ENCODE assay signal across 1 cellular context in the genomic region with DNA sequence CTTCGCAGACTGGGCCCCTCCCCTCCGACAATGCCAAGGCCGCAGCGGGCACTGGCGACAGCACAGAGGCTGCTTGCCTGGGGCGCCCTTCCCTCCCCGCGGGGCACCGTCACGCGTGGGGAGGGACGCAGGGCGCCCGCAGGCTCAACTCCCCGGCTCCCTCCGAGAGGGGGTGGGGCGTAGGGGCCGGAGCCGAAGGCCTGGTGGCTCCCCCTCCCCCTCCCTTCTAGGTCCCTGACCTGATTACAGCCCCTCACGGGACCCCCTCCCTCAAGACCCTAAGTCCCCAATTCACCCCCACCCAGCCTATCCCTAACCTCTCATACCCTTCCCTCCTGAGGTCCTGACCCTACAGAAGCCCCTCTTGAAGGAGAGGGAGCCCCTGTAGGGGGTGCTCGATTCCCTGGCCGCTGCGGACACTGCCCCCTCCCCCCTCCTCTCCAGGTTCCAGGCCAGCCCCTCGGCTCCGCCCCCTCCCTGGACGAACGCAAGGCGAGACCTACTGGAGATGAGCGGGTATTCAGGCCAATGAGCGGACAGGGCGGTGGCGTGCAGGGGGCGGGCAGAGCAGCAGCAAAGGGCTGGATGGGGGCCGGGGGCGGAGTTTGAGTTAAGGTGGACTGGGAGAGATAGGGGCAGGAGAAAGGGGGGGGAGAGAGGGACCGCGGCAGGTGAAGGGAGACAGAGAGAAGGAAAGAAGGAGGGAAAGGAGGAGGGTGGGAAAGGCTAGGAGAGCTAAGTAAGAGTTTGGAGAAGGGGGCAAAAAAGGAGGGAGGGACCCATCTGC.
TF ChIP-seq lines count a peak whose summit lies in the region.

No MANE protein-coding gene starts in this region.

TF ChIP-seq in HepG2, 621 proteins besides CTCF, POLR2A, EP300 and RAD21 (continued from another document and continues in another):
- TF ChIP-seq ZNF276 (CRISPR knock-in tag; IDR thresholded peaks at IDR 0.05; ENCODE audit: low read depth) (peak; percentile 100), RBFOX2 (IDR thresholded peaks at IDR 0.05; ENCODE audit: low read depth, low read length) (peak; percentile 77; the same call in 1 of the 2 replicates), TBX2 (CRISPR knock-in tag; IDR thresholded peaks at IDR 0.05; ENCODE audit: borderline replicate concordance) (no peak), CREM (IDR thresholded peaks at IDR 0.05) (peak; percentile 52; the same call in 1 of the 2 replicates), CREM (CRISPR knock-in tag; IDR thresholded peaks at IDR 0.05) (no peak), TRIM24 (CRISPR knock-in tag; IDR thresholded peaks at IDR 0.05) (no peak), DRAP1 (CRISPR knock-in tag; IDR thresholded peaks at IDR 0.05) (peak; percentile 86), ZNF496 (CRISPR knock-in tag; IDR thresholded peaks at IDR 0.05; ENCODE audit: insufficient replicate concordance) (no peak), ETV5 (CRISPR knock-in tag; IDR thresholded peaks at IDR 0.05; ENCODE audit: borderline replicate concordance) (no peak; the same call in 1 of the 2 replicates), RCOR2 (CRISPR knock-in tag; IDR thresholded peaks at IDR 0.05) (no peak), ZBTB8A (CRISPR knock-in tag; IDR thresholded peaks at IDR 0.05; ENCODE audit: borderline replicate concordance, low read depth) (no peak), ZBTB26 (CRISPR knock-in tag; IDR thresholded peaks at IDR 0.05; ENCODE audit: borderline replicate concordance) (0 out of 2 replicates have a peak, but pooled peaks have one; percentile 1), ZNF781 (CRISPR knock-in tag; IDR thresholded peaks at IDR 0.05; ENCODE audit: borderline replicate concordance, not compliant biosample characterization) (no peak), HNF1A (IDR thresholded peaks at IDR 0.05; ENCODE audit: low read depth) (peak; percentile 19; the same call in 1 of the 2 replicates), HNF1A (CRISPR knock-in tag; IDR thresholded peaks at IDR 0.05; ENCODE audit: borderline replicate concordance) (no peak), SMAD9 (CRISPR knock-in tag; IDR thresholded peaks at IDR 0.05) (no peak), AHR (CRISPR knock-in tag; IDR thresholded peaks at IDR 0.05) (no peak), ZNF318 (CRISPR knock-in tag; IDR thresholded peaks at IDR 0.05) (no peak), NBN (conservative IDR thresholded peaks at IDR 0.05) (no peak), POLR2G (IDR thresholded peaks at IDR 0.05; ENCODE audit: low read depth, low read length) (peak; percentile 5; the same call in 1 of the 2 replicates), SOX6 (IDR thresholded peaks at IDR 0.05) (no peak), SOX6 (CRISPR knock-in tag; IDR thresholded peaks at IDR 0.05) (no peak), TEF (CRISPR knock-in tag; IDR thresholded peaks at IDR 0.05) (no peak), SP5 (CRISPR knock-in tag; IDR thresholded peaks at IDR 0.05; ENCODE audit: borderline replicate concordance, low read depth) (peak; percentile 71), GABPA (IDR thresholded peaks at IDR 0.05; ENCODE audit: low read depth, low read length) (no peak), GABPA (CRISPR knock-in tag; IDR thresholded peaks at IDR 0.05; ENCODE audit: low read depth) (peak; percentile 52), ZFP1 (CRISPR knock-in tag; IDR thresholded peaks at IDR 0.05) (no peak), GABPB1 (CRISPR knock-in tag; IDR thresholded peaks at IDR 0.05) (no peak; the same call in 1 of the 2 replicates), ATAD3A (CRISPR knock-in tag; IDR thresholded peaks at IDR 0.05) (no peak), ZNF335 (CRISPR knock-in tag; IDR thresholded peaks at IDR 0.05) (no peak), ZMYM2 (CRISPR knock-in tag; IDR thresholded peaks at IDR 0.05) (no peak)
- TF ChIP-seq, protein P1, sequence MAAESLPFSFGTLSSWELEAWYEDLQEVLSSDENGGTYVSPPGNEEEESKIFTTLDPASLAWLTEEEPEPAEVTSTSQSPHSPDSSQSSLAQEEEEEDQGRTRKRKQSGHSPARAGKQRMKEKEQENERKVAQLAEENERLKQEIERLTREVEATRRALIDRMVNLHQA (CRISPR knock-in tag; IDR thresholded peaks at IDR 0.05): no peak
- TF ChIP-seq, protein P2, sequence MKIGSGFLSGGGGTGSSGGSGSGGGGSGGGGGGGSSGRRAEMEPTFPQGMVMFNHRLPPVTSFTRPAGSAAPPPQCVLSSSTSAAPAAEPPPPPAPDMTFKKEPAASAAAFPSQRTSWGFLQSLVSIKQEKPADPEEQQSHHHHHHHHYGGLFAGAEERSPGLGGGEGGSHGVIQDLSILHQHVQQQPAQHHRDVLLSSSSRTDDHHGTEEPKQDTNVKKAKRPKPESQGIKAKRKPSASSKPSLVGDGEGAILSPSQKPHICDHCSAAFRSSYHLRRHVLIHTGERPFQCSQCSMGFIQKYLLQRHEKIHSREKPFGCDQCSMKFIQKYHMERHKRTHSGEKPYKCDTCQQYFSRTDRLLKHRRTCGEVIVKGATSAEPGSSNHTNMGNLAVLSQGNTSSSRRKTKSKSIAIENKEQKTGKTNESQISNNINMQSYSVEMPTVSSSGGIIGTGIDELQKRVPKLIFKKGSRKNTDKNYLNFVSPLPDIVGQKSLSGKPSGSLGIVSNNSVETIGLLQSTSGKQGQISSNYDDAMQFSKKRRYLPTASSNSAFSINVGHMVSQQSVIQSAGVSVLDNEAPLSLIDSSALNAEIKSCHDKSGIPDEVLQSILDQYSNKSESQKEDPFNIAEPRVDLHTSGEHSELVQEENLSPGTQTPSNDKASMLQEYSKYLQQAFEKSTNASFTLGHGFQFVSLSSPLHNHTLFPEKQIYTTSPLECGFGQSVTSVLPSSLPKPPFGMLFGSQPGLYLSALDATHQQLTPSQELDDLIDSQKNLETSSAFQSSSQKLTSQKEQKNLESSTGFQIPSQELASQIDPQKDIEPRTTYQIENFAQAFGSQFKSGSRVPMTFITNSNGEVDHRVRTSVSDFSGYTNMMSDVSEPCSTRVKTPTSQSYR (CRISPR knock-in tag; IDR thresholded peaks at IDR 0.05; ENCODE audit: borderline replicate concordance): peak; percentile 62
- TF ChIP-seq, protein P3, sequence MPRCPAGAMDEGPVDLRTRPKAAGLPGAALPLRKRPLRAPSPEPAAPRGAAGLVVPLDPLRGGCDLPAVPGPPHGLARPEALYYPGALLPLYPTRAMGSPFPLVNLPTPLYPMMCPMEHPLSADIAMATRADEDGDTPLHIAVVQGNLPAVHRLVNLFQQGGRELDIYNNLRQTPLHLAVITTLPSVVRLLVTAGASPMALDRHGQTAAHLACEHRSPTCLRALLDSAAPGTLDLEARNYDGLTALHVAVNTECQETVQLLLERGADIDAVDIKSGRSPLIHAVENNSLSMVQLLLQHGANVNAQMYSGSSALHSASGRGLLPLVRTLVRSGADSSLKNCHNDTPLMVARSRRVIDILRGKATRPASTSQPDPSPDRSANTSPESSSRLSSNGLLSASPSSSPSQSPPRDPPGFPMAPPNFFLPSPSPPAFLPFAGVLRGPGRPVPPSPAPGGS (CRISPR knock-in tag; IDR thresholded peaks at IDR 0.05): no peak
